10 cellular contexts compared by ENCODE assay signal in the genomic region with DNA sequence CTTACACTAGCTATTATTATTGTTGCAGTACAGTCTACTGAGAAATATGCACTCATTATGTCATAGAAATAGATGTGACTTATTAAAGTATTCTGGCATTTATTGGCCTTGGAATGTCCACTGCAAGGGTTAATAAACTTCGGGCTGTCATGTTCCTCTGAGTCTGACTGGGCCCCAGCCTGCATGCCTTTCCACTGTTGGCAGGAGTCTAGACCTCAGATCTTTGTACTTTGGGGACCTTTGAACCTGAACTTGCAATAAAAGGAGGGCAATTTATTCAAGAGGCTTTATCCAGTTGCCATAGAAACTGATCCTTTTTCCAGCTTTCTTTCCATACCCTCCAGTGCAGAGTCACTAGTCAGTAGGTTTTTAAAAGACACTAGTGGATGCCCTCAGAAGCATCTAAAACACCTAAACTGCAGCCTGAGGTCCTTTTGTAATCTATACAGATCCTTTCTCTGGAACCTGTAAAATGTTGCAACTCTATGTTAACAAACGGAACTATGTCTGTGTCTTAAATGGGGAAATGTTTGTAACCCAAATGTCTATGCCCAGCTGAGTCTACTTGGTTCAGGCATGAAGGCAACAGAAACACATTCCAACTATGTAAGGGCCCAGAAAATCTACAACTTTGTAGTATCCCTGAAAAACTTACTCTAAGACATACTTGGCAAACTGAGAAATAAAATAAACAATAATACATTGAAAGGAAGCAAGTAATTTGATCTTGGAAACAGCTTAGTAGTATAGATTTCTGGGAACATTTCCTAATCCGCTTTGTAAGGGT. TPM values are rescaled to one million over a fixed set of nuclear protein-coding genes. Genes with fewer than 3 reads are reported as not detected.
DNase-seq lines count a peak whose midpoint lies in the region; TF ChIP-seq lines count a peak whose summit lies in the region.
"Had no signal": no experiment of that assay in that cellular context is flagged by ENCODE, and none has a peak within 500 bp of the region (broad histone marks: within the 10 kb centered on the region; RNA-seq: fewer than 3 reads in every experiment).

No MANE protein-coding gene starts in this region.

- no peak overlapping the region for H3K27ac Mint-ChIP-seq in nephron progenitor cell

- peak overlapping the region; percentile 1 for H3K4me3 Mint-ChIP-seq in nephron progenitor cell

- peaks cover 9% of the 10 kb centered on the region for H3K9me3 Mint-ChIP-seq in nephron progenitor cell

- no peaks in the 10 kb centered on the region for H3K27me3 Mint-ChIP-seq in nephron progenitor cell (ENCODE audit: low read depth, poor library complexity)

- DNase-seq in Ammon's horn (ENCODE audit: low spot score) (peak; percentile 22), M059J (ENCODE audit: low read depth) (peak; percentile 66), dermis blood vessel endothelial cell (peak; percentile 3), nephron progenitor cell (peak; percentile 47), NCI-H187 treated with DMSO at 0.1 percent for 48 hours (lab: John Stamatoyannopoulos, UW) (no peak), SW 1271 (lab: John Stamatoyannopoulos, UW) (no peak)
- no peak for DNase-seq in activated effector memory CD4-positive, alpha-beta T cell treated with anti-CD3 and anti-CD28 coated beads, Interleukin-2, amount 50 U/mL, for 16 hours
- no peak for DNase-seq in activated CD8-positive, alpha-beta memory T cell treated with anti-CD3 and anti-CD28 coated beads, Interleukin-2, amount 50 U/mL, for 4 hours
- DNase-seq: GDM1 had no signal

- no peak for TF ChIP-seq CTCF in nephron progenitor cell (IDR thresholded peaks at IDR 0.05)

- H3K36me3 Mint-ChIP-seq in nephron progenitor cell (ENCODE audit: low read depth) = peaks cover 4% of the 10 kb centered on the region

- H3K4me1 Mint-ChIP-seq in nephron progenitor cell = peaks cover 51% of the 10 kb centered on the region

RNA-seq across cellular contexts. Expression of a gene that starts 41.6 kb away (rescaled TPM):
- not detected in 2 replicates for total RNA-seq in M059J (2014; rRNA removed; shearing (Covaris generic))
- total RNA-seq in dermis blood vessel endothelial cell = under 0.01 TPM in 1 of 2 replicates, not detected in the other
- total RNA-seq: T-helper 1 cell treated with Interleukin-12 subunit alpha and Interleukin-12 subunit beta and Interleukin-4 antibody, amounts not matched to agents 30 ng/mL and 1 ng/mL, for 36 hours had no signal

Comparison
In these comparisons a context has a peak if more than half of its experiments do, and no peak if none do; other contexts are left out.
1. DNase-seq: peak in Ammon's horn (single experiment), M059J (single experiment), dermis blood vessel endothelial cell (single experiment) and nephron progenitor cell (single experiment); none in NCI-H187 treated with DMSO at 0.1 percent for 48 hours (single experiment), SW 1271 (0 of 2), activated effector memory CD4-positive, alpha-beta T cell treated with anti-CD3 and anti-CD28 coated beads, Interleukin-2, amount 50 U/mL, for 16 hours (single experiment) and activated CD8-positive, alpha-beta memory T cell treated with anti-CD3 and anti-CD28 coated beads, Interleukin-2, amount 50 U/mL, for 4 hours (single experiment).